In genomic region chr5:66145737-66146136, GRCh38 we compare ENCODE assay signal across 8 cellular contexts. TPM values are rescaled to one million over a fixed set of nuclear protein-coding genes. Genes with fewer than 3 reads are reported as not detected.
DNase-seq lines count a peak whose midpoint lies in the region; TF ChIP-seq lines count a peak whose summit lies in the region.

No MANE protein-coding gene starts in this region.

- H3K4me1 ChIP-seq in MM.1S (ENCODE audit: low read length): peaks cover 20% of the 10 kb centered on the region

- TF ChIP-seq CTCF in CD14-positive monocyte (IDR thresholded peaks at IDR 0.05) (no peak), MM.1S (IDR thresholded peaks at IDR 0.05; ENCODE audit: low read length) (no peak), dorsolateral prefrontal cortex (IDR thresholded peaks at IDR 0.05 in 54 of 56, conservative IDR thresholded peaks at IDR 0.05 in 2 of 56; ENCODE audit: low read depth in 1 of 56, partially characterized antibody in 56 of 56) (no peak), neural cell (IDR thresholded peaks at IDR 0.05; ENCODE audit: poor library complexity, severe bottlenecking) (no peak), GM13976 (IDR thresholded peaks at IDR 0.05; ENCODE audit: borderline replicate concordance, control extremely low read depth, extremely low read depth, insufficient read depth, missing control alignments) (no peak)

- H3K9me2 ChIP-seq in MM.1S (replicated peaks; ENCODE audit: insufficient read depth, low read length) (no peaks in the 10 kb centered on the region), neural cell (ENCODE audit: insufficient read depth, low read length) (no peaks in the 10 kb centered on the region)

- H3K9ac ChIP-seq in MM.1S (ENCODE audit: low read length): peak overlapping the region; percentile 98; the same call in 1 of the 2 replicates
- peak overlapping the region; percentile 94 for H3K9ac ChIP-seq in neural cell (ENCODE audit: low read length)

- no peaks in the 10 kb centered on the region for H3K27me3 ChIP-seq in MM.1S (replicated peaks; ENCODE audit: insufficient read depth, low read length)
- no peaks in the 10 kb centered on the region for H3K27me3 ChIP-seq in dorsolateral prefrontal cortex
- no peaks in the 10 kb centered on the region for H3K27me3 ChIP-seq in neural cell (ENCODE audit: insufficient read depth, low read depth, low read length)

- intact Hi-C loops in CD14-positive monocyte (cut with micrococcal nuclease) (loop anchor here (10.0 kb wide), 2 partner anchors 221 to 521 kb away; partner anchors contain the start of genes ERBIN (in 1 of the 2), SHLD3 (in 1 of the 2), TRAPPC13 (in 1 of the 2) and TRIM23 (in 1 of the 2)), dorsolateral prefrontal cortex (cut with DNase I) (loop anchor here (2.0 to 10.0 kb wide), 2 partner anchors 221 to 381 kb away; no protein-coding TSS in a partner anchor)

- H2AFZ ChIP-seq in MM.1S (ENCODE audit: low read length): no peak overlapping the region
- H2AFZ ChIP-seq in neural cell (ENCODE audit: low read depth, low read length): no peak overlapping the region

- DNase-seq in CD14-positive monocyte (ENCODE audit: low spot score): no peak
- DNase-seq in MM.1S: no peak
- DNase-seq in dorsolateral prefrontal cortex: no peak
- DNase-seq in G401 (ENCODE audit: low spot score): no peak
- no peak for DNase-seq in 8988T
- DNase-seq in DMS53 (lab: John Stamatoyannopoulos, UW): no peak
- DNase-seq in GM13976 (ENCODE audit: low spot score): no peak

- H4K20me1 ChIP-seq in MM.1S (ENCODE audit: insufficient read depth, low read length) (peaks cover 10% of the 10 kb centered on the region; the same call in 1 of the 2 replicates), neural cell (ENCODE audit: insufficient read depth) (no peaks in the 10 kb centered on the region)

- no peak for TF ChIP-seq EP300 in neural cell (conservative IDR thresholded peaks at IDR 0.05; ENCODE audit: poor library complexity, severe bottlenecking)

- H3K36me3 ChIP-seq in MM.1S (replicated peaks; ENCODE audit: insufficient read depth, low read length) (no peaks in the 10 kb centered on the region; the same call in 1 of the 2 replicates), neural cell (ENCODE audit: insufficient read depth, low read length) (no peaks in the 10 kb centered on the region)

- H3K27ac ChIP-seq in MM.1S (ENCODE audit: low read length) (no peak overlapping the region), dorsolateral prefrontal cortex (peak overlapping the region in 53 of 59 donors; percentile 45 to 100 (median 99)), neural cell (ENCODE audit: low read length) (no peak overlapping the region)

- H3K27ac Mint-ChIP-seq in CD14-positive monocyte: peak overlapping the region in 2 of 7 donors; percentile 18 to 84

- H3K4me1 Mint-ChIP-seq in CD14-positive monocyte: peaks cover 30% of the 10 kb centered on the region

- H3F3A ChIP-seq in MM.1S (ENCODE audit: insufficient read depth, low read length) (peaks cover 16% of the 10 kb centered on the region; the same call in 1 of the 2 replicates), neural cell (ENCODE audit: insufficient read depth, low read length, poor library complexity, severe bottlenecking) (peaks cover 8% of the 10 kb centered on the region)

- H3K79me2 ChIP-seq in MM.1S (ENCODE audit: low read length) (peaks cover 64% of the 10 kb centered on the region), neural cell (replicated peaks; ENCODE audit: insufficient read depth, low read length) (peaks cover 60% of the 10 kb centered on the region)

- no peaks in the 10 kb centered on the region for H3K27me3 Mint-ChIP-seq in CD14-positive monocyte (ENCODE audit: low read depth in 3 of 3)

- H3K9me3 ChIP-seq in MM.1S (replicated peaks; ENCODE audit: insufficient read depth, low read length) (no peaks in the 10 kb centered on the region), neural cell (ENCODE audit: low read length) (no peaks in the 10 kb centered on the region)

- in situ Hi-C loops in G401 (cut with HindIII; ENCODE audit: low sequenced_read_pairs) (no loop called here), GM13976 (cut with MboI; ENCODE audit: low sequenced_read_pairs, unreplicated experiment) (no loop called here)

- peak overlapping the region; percentile 85 for H3K4me3 ChIP-seq in MM.1S (ENCODE audit: low read length)
- peak overlapping the region; percentile 58 to 92 (median 81) for H3K4me3 ChIP-seq in dorsolateral prefrontal cortex
- peak overlapping the region; percentile 73 for H3K4me3 ChIP-seq in neural cell (ENCODE audit: low read length)

- H3K4me3 Mint-ChIP-seq in CD14-positive monocyte: peak overlapping the region; percentile 13 to 70

- H3K36me3 Mint-ChIP-seq in CD14-positive monocyte: peaks cover 3 to 6% of the 10 kb centered on the region in 2 donors

- peak overlapping the region; percentile 95 for H3K4me2 ChIP-seq in MM.1S (ENCODE audit: low read depth, low read length)
- peak overlapping the region; percentile 68 for H3K4me2 ChIP-seq in neural cell (ENCODE audit: low read length)

- H3K9me3 Mint-ChIP-seq in CD14-positive monocyte: peaks cover 0 to 5% (median 0%) of the 10 kb centered on the region in 7 donors

- no peak for TF ChIP-seq RAD21 in neural cell (conservative IDR thresholded peaks at IDR 0.05)

TF ChIP-seq in neural cell, 6 proteins besides CTCF, POLR2A, EP300 and RAD21:
- TF ChIP-seq MXI1 (conservative IDR thresholded peaks at IDR 0.05; ENCODE audit: poor library complexity, severe bottlenecking): no peak
- TF ChIP-seq EZH2 (IDR thresholded peaks at IDR 0.05; ENCODE audit: borderline replicate concordance, insufficient read depth, low read length, poor library complexity, severe bottlenecking): no peak
- no peak for TF ChIP-seq SMC3 (conservative IDR thresholded peaks at IDR 0.05; ENCODE audit: poor library complexity)
- TF ChIP-seq REST (IDR thresholded peaks at IDR 0.05; ENCODE audit: borderline replicate concordance): no peak
- no peak for TF ChIP-seq POLR2AphosphoS5 (IDR thresholded peaks at IDR 0.05)
- TF ChIP-seq TAF1 (IDR thresholded peaks at IDR 0.05; ENCODE audit: low read depth): no peak

RNA-seq across cellular contexts. Expression of gene SREK1, which starts 1.6 kb away (rescaled TPM):
- polyA plus RNA-seq in CD14-positive monocyte (1 to 10 TPM; 6.4 to 9.8 TPM), neural cell (63.0 and 73.6 TPM in 2 replicates)
- total RNA-seq in dorsolateral prefrontal cortex: 10 to 100 TPM; 53.0 to 95.6 (median 74.5) TPM
- 200 and 218 TPM in 2 replicates for polyA minus RNA-seq in neural cell
- total RNA-seq in G401 (2014; rRNA removed; shearing (Covaris generic)): 12.1 and 42.6 TPM in 2 replicates

Comparison
In these comparisons a context has a peak if more than half of its experiments do, and no peak if none do; other contexts are left out.
1. H3K27ac ChIP-seq: peak in dorsolateral prefrontal cortex (53 of 59); none in MM.1S (single experiment) and neural cell (single experiment).
2. Peak in every context shown above with its lines, with median percentiles within 50 percentile points of each other: H3K4me3 ChIP-seq.